ENCODE assay signal across 3 cellular contexts in the genomic region with DNA sequence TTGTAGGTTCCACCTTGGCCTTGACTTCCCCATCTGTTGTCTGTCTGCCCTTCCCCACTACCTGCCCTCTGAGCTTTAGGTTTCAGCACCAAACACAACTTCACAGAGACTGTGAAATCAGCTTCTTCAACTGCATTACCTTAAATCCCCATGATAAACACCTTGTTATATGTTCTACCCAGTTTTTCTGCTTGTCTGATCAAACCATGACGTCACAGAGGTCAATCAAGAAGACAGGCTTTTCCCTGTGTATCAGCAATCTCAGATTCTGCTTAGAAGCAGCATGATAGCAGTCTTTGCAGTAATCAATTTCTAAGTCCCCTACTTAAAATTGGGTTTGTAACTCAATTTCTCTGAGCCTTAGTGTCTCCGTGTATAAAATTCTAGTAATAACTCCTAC.
TF ChIP-seq lines count a peak whose summit lies in the region.

No MANE protein-coding gene starts in this region.

TF ChIP-seq in HepG2, 621 proteins besides CTCF, POLR2A, EP300 and RAD21:
- TF ChIP-seq ATF1 (CRISPR knock-in tag; IDR thresholded peaks at IDR 0.05) = no peak
- TF ChIP-seq ZNF777 (CRISPR knock-in tag; IDR thresholded peaks at IDR 0.05) = no peak
- TF ChIP-seq ATRX (CRISPR knock-in tag; IDR thresholded peaks at IDR 0.05; ENCODE audit: borderline replicate concordance) = no peak
- TF ChIP-seq, protein P1, sequence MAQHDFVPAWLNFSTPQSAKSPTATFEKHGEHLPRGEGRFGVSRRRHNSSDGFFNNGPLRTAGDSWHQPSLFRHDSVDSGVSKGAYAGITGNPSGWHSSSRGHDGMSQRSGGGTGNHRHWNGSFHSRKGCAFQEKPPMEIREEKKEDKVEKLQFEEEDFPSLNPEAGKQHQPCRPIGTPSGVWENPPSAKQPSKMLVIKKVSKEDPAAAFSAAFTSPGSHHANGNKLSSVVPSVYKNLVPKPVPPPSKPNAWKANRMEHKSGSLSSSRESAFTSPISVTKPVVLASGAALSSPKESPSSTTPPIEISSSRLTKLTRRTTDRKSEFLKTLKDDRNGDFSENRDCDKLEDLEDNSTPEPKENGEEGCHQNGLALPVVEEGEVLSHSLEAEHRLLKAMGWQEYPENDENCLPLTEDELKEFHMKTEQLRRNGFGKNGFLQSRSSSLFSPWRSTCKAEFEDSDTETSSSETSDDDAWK (CRISPR knock-in tag; IDR thresholded peaks at IDR 0.05) = no peak
- TF ChIP-seq CHCHD3 (CRISPR knock-in tag; IDR thresholded peaks at IDR 0.05) = no peak
- TF ChIP-seq, protein P2, sequence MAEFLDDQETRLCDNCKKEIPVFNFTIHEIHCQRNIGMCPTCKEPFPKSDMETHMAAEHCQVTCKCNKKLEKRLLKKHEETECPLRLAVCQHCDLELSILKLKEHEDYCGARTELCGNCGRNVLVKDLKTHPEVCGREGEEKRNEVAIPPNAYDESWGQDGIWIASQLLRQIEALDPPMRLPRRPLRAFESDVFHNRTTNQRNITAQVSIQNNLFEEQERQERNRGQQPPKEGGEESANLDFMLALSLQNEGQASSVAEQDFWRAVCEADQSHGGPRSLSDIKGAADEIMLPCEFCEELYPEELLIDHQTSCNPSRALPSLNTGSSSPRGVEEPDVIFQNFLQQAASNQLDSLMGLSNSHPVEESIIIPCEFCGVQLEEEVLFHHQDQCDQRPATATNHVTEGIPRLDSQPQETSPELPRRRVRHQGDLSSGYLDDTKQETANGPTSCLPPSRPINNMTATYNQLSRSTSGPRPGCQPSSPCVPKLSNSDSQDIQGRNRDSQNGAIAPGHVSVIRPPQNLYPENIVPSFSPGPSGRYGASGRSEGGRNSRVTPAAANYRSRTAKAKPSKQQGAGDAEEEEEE (CRISPR knock-in tag; IDR thresholded peaks at IDR 0.05; ENCODE audit: borderline replicate concordance) = no peak
- TF ChIP-seq CREB1 (IDR thresholded peaks at IDR 0.05) = peak; percentile 97
- TF ChIP-seq CREB1 (CRISPR knock-in tag; IDR thresholded peaks at IDR 0.05) = no peak
- no peak for TF ChIP-seq ADNP (CRISPR knock-in tag; IDR thresholded peaks at IDR 0.05)
- no peak for TF ChIP-seq SP140L (CRISPR knock-in tag; IDR thresholded peaks at IDR 0.05; ENCODE audit: borderline replicate concordance)
- TF ChIP-seq, protein P3, sequence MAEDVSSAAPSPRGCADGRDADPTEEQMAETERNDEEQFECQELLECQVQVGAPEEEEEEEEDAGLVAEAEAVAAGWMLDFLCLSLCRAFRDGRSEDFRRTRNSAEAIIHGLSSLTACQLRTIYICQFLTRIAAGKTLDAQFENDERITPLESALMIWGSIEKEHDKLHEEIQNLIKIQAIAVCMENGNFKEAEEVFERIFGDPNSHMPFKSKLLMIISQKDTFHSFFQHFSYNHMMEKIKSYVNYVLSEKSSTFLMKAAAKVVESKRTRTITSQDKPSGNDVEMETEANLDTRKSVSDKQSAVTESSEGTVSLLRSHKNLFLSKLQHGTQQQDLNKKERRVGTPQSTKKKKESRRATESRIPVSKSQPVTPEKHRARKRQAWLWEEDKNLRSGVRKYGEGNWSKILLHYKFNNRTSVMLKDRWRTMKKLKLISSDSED (CRISPR knock-in tag; IDR thresholded peaks at IDR 0.05) = no peak
- TF ChIP-seq ATF7 (IDR thresholded peaks at IDR 0.05) = peak; percentile 94
- TF ChIP-seq ATF7 (CRISPR knock-in tag; IDR thresholded peaks at IDR 0.05) = no peak

TF ChIP-seq in K562, 482 proteins besides CTCF, POLR2A, EP300 and RAD21:
- TF ChIP-seq MAFF (IDR thresholded peaks at IDR 0.05; ENCODE audit: low read length) = no peak
- TF ChIP-seq ATF1 (CRISPR knock-in tag; IDR thresholded peaks at IDR 0.05) = no peak
- TF ChIP-seq ATF1 (tag; IDR thresholded peaks at IDR 0.05) = 0 out of 2 replicates have a peak, but pooled peaks have one; percentile 21

TF ChIP-seq in H1, 55 proteins besides CTCF, POLR2A, EP300 and RAD21:
- TF ChIP-seq, protein P4, sequence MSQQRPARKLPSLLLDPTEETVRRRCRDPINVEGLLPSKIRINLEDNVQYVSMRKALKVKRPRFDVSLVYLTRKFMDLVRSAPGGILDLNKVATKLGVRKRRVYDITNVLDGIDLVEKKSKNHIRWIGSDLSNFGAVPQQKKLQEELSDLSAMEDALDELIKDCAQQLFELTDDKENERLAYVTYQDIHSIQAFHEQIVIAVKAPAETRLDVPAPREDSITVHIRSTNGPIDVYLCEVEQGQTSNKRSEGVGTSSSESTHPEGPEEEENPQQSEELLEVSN (IDR thresholded peaks at IDR 0.05) = no peak
- TF ChIP-seq GTF2F1 (IDR thresholded peaks at IDR 0.05; ENCODE audit: borderline replicate concordance, low read depth, low read length) = no peak
- TF ChIP-seq POU5F1 (IDR thresholded peaks at IDR 0.05; ENCODE audit: low read depth, low read length) = no peak
- no peak for TF ChIP-seq CTBP2 (IDR thresholded peaks at IDR 0.05; ENCODE audit: borderline replicate concordance, insufficient read depth, insufficient read length, low read length)
- TF ChIP-seq, protein P5, sequence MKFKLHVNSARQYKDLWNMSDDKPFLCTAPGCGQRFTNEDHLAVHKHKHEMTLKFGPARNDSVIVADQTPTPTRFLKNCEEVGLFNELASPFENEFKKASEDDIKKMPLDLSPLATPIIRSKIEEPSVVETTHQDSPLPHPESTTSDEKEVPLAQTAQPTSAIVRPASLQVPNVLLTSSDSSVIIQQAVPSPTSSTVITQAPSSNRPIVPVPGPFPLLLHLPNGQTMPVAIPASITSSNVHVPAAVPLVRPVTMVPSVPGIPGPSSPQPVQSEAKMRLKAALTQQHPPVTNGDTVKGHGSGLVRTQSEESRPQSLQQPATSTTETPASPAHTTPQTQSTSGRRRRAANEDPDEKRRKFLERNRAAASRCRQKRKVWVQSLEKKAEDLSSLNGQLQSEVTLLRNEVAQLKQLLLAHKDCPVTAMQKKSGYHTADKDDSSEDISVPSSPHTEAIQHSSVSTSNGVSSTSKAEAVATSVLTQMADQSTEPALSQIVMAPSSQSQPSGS (IDR thresholded peaks at IDR 0.05; ENCODE audit: low read length) = no peak
- TF ChIP-seq EZH2 (IDR thresholded peaks at IDR 0.05; ENCODE audit: low read depth, low read length, severe bottlenecking) = no peak
- no peak for TF ChIP-seq CBX8 (IDR thresholded peaks at IDR 0.05; ENCODE audit: borderline replicate concordance, low read depth, low read length)
- no peak for TF ChIP-seq BCL11A (IDR thresholded peaks at IDR 0.05; ENCODE audit: low read depth in 2 of 2, low read length in 2 of 2)
- no peak for TF ChIP-seq JUND (IDR thresholded peaks at IDR 0.05; ENCODE audit: low read length)
- no peak for TF ChIP-seq SP1 (IDR thresholded peaks at IDR 0.05; ENCODE audit: low read depth, low read length)
- TF ChIP-seq, protein P6, sequence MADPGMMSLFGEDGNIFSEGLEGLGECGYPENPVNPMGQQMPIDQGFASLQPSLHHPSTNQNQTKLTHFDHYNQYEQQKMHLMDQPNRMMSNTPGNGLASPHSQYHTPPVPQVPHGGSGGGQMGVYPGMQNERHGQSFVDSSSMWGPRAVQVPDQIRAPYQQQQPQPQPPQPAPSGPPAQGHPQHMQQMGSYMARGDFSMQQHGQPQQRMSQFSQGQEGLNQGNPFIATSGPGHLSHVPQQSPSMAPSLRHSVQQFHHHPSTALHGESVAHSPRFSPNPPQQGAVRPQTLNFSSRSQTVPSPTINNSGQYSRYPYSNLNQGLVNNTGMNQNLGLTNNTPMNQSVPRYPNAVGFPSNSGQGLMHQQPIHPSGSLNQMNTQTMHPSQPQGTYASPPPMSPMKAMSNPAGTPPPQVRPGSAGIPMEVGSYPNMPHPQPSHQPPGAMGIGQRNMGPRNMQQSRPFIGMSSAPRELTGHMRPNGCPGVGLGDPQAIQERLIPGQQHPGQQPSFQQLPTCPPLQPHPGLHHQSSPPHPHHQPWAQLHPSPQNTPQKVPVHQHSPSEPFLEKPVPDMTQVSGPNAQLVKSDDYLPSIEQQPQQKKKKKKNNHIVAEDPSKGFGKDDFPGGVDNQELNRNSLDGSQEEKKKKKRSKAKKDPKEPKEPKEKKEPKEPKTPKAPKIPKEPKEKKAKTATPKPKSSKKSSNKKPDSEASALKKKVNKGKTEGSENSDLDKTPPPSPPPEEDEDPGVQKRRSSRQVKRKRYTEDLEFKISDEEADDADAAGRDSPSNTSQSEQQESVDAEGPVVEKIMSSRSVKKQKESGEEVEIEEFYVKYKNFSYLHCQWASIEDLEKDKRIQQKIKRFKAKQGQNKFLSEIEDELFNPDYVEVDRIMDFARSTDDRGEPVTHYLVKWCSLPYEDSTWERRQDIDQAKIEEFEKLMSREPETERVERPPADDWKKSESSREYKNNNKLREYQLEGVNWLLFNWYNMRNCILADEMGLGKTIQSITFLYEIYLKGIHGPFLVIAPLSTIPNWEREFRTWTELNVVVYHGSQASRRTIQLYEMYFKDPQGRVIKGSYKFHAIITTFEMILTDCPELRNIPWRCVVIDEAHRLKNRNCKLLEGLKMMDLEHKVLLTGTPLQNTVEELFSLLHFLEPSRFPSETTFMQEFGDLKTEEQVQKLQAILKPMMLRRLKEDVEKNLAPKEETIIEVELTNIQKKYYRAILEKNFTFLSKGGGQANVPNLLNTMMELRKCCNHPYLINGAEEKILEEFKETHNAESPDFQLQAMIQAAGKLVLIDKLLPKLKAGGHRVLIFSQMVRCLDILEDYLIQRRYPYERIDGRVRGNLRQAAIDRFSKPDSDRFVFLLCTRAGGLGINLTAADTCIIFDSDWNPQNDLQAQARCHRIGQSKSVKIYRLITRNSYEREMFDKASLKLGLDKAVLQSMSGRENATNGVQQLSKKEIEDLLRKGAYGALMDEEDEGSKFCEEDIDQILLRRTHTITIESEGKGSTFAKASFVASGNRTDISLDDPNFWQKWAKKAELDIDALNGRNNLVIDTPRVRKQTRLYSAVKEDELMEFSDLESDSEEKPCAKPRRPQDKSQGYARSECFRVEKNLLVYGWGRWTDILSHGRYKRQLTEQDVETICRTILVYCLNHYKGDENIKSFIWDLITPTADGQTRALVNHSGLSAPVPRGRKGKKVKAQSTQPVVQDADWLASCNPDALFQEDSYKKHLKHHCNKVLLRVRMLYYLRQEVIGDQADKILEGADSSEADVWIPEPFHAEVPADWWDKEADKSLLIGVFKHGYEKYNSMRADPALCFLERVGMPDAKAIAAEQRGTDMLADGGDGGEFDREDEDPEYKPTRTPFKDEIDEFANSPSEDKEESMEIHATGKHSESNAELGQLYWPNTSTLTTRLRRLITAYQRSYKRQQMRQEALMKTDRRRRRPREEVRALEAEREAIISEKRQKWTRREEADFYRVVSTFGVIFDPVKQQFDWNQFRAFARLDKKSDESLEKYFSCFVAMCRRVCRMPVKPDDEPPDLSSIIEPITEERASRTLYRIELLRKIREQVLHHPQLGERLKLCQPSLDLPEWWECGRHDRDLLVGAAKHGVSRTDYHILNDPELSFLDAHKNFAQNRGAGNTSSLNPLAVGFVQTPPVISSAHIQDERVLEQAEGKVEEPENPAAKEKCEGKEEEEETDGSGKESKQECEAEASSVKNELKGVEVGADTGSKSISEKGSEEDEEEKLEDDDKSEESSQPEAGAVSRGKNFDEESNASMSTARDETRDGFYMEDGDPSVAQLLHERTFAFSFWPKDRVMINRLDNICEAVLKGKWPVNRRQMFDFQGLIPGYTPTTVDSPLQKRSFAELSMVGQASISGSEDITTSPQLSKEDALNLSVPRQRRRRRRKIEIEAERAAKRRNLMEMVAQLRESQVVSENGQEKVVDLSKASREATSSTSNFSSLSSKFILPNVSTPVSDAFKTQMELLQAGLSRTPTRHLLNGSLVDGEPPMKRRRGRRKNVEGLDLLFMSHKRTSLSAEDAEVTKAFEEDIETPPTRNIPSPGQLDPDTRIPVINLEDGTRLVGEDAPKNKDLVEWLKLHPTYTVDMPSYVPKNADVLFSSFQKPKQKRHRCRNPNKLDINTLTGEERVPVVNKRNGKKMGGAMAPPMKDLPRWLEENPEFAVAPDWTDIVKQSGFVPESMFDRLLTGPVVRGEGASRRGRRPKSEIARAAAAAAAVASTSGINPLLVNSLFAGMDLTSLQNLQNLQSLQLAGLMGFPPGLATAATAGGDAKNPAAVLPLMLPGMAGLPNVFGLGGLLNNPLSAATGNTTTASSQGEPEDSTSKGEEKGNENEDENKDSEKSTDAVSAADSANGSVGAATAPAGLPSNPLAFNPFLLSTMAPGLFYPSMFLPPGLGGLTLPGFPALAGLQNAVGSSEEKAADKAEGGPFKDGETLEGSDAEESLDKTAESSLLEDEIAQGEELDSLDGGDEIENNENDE (IDR thresholded peaks at IDR 0.05; ENCODE audit: insufficient replicate concordance, low read length) = no peak
TF ChIP-seq in H1: peak in this region for 0.
